8 cellular contexts compared by ENCODE assay signal in genomic region chr3:125375950-125376679, GRCh38. TPM values are rescaled to one million over a fixed set of nuclear protein-coding genes. Genes with fewer than 3 reads are reported as not detected.
DNase-seq lines count a peak whose midpoint lies in the region; ATAC-seq, FAIRE-seq and TF ChIP-seq lines count a peak whose summit lies in the region.

No MANE protein-coding gene starts in this region.

- no peaks in the 10 kb centered on the region for H3K9me3 Mint-ChIP-seq in activated naive CD8-positive, alpha-beta T cell (ENCODE audit: low read depth)

- H3K27ac ChIP-seq in kidney (ENCODE audit: low read depth in 2 of 2, low read length in 2 of 2) = peak overlapping the region; percentile 84 to 87
- H3K27ac ChIP-seq in thoracic aorta = peak overlapping the region; percentile 83 to 84

- H3K27me3 ChIP-seq in thoracic aorta (replicated peaks; ENCODE audit: insufficient read depth) = no peaks in the 10 kb centered on the region

- H3K36me3 ChIP-seq in kidney (ENCODE audit: control insufficient read depth in 1 of 2, insufficient read depth in 2 of 2, low read length in 2 of 2) = no peaks in the 10 kb centered on the region
- no peaks in the 10 kb centered on the region for H3K36me3 ChIP-seq in thoracic aorta

- H3K9me3 ChIP-seq in kidney (ENCODE audit: control insufficient read depth in 1 of 2, low read length in 2 of 2) (no peaks in the 10 kb centered on the region), thoracic aorta (no peaks in the 10 kb centered on the region)

- no peak for FAIRE-seq in kidney (lab: Jason Lieb, UNC)

- intact Hi-C loops in kidney (cut with DNase I) = no loop called here

- ATAC-seq in thoracic aorta (ENCODE audit: insufficient number of reproducible peaks, low FRiP score, low read depth) (no peak), GM21515 (IDR thresholded peaks at IDR 0.05; ENCODE audit: unreplicated experiment) (no peak)

- DNase-seq in Daoy (ENCODE audit: low read depth) (peak; percentile 9), LoVo (ENCODE audit: low spot score) (peak; percentile 41), kidney (no peak), thoracic aorta (ENCODE audit: low spot score) (no peak)
- no peak for DNase-seq in NK-92 treated with Interleukin-12 subunit alpha and Interleukin-12 subunit beta, amount 100 ng/mL, for 24 hours (lab: John Stamatoyannopoulos, UW)
- DNase-seq in central memory CD4-positive, alpha-beta T cell = no peak

- H3K4me3 Mint-ChIP-seq in activated naive CD8-positive, alpha-beta T cell = peak overlapping the region; percentile 97

- H3K4me3 ChIP-seq in kidney (ENCODE audit: low read length in 2 of 2) (peak overlapping the region; percentile 81 to 84), thoracic aorta (peak overlapping the region; percentile 79)

- no peak for TF ChIP-seq CTCF in kidney (IDR thresholded peaks at IDR 0.05; ENCODE audit: borderline replicate concordance, extremely low read depth, insufficient read depth)
- TF ChIP-seq CTCF in thoracic aorta (IDR thresholded peaks at IDR 0.05) = no peak

- peak overlapping the region; percentile 88 to 93 for H3K9ac ChIP-seq in kidney (ENCODE audit: low read length in 2 of 2)

- H3K4me1 ChIP-seq in kidney (ENCODE audit: control insufficient read depth in 1 of 2, insufficient read depth in 1 of 2, low read depth in 1 of 2, low read length in 2 of 2) = peaks cover 4 to 9% of the 10 kb centered on the region in 2 donors
- H3K4me1 ChIP-seq in thoracic aorta (ENCODE audit: control insufficient read depth in 1 of 2, low read depth in 2 of 2) = peaks cover 16 to 22% of the 10 kb centered on the region in 2 donors

- peaks cover 5% of the 10 kb centered on the region for H3K36me3 Mint-ChIP-seq in activated naive CD8-positive, alpha-beta T cell

- H3K27me3 Mint-ChIP-seq in activated naive CD8-positive, alpha-beta T cell = no peaks in the 10 kb centered on the region

- peak overlapping the region; percentile 99 for H3K27ac Mint-ChIP-seq in activated naive CD8-positive, alpha-beta T cell

- peaks cover 34% of the 10 kb centered on the region for H3K4me1 Mint-ChIP-seq in activated naive CD8-positive, alpha-beta T cell (ENCODE audit: low read depth)

RNA-seq across cellular contexts. Expression of gene ZNF148, which starts 1.0 kb away (rescaled TPM):
- 18.3 and 22.5 TPM in 2 replicates for total RNA-seq in Daoy (2014; rRNA removed; shearing (Covaris generic))
- 74.4 TPM for total RNA-seq in kidney
- 5.4 TPM for polyA plus RNA-seq in kidney (ENCODE audit: insufficient read depth, low read depth, low replicate concordance)
- total RNA-seq in thoracic aorta = 10 to 100 TPM; 27.1 to 35.1 TPM

Comparison
In these comparisons a context has a peak if more than half of its experiments do, and no peak if none do; other contexts are left out.
1. DNase-seq: peak in Daoy (single experiment) and LoVo (single experiment); none in kidney (single experiment), thoracic aorta (single experiment), NK-92 treated with Interleukin-12 subunit alpha and Interleukin-12 subunit beta, amount 100 ng/mL, for 24 hours (single experiment) and central memory CD4-positive, alpha-beta T cell (single experiment).